Comparison of ENCODE assay signal across 8 cellular contexts in the genomic region with DNA sequence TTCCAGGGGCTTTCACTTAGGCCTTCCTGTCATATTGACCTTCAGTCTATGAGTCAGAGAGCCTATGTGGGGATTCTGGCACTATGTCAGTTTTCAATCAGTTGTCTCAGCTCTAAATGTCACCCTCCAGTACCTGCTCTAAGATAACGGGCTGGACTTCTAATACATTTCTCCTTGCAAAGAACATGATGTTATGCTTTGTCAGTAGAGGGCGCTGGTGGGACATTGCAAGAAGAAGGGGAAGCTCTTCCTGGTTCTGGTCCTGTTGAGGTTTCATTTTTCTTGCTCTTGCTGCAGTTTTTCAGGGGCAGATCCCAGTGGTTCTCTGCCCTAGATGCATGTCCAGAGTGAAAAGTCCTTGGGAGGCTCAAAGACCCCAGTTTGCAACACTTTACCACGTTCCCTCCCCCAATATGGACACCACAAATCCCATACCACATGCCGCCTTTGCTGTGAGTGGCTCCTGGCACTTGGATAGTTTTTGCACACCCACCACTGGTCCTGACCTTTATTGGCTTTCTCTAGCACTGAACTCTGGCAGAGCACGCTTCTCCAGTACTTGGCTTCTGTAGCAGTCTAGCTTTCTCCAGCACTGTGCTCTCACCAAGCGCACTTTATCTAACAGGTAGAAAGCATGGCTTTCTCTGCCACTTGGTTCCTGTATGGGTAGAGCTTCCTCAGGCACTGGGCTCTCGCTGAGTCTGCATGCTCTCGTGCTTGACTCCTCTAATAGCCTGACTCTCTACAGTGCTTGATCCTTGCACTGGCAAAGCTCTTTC. TPM values are rescaled to one million over a fixed set of nuclear protein-coding genes. Genes with fewer than 3 reads are reported as not detected.
A peak's percentile ranks its signal among the peaks of the same experiment; 100 is the strongest.
DNase-seq lines count a peak whose midpoint lies in the region; ATAC-seq and TF ChIP-seq lines count a peak whose summit lies in the region.

No MANE protein-coding gene starts in this region.

- 30 to 41% (median 39%) methylated on average over 8 of the region's 8 CpGs for whole genome bisulfite sequencing in spleen, 5 donors

- H3K27ac Mint-ChIP-seq in CD4-positive, alpha-beta memory T cell: peak overlapping the region in 6 of 7 donors; percentile 6 to 81 (median 74)

- peaks cover 6% of the 10 kb centered on the region for H3K4me1 ChIP-seq in CD4-positive, alpha-beta memory T cell (ENCODE audit: insufficient read depth, low read length)
- peaks cover 6 to 17% (median 11%) of the 10 kb centered on the region in 6 donors for H3K4me1 ChIP-seq in spleen

- POLR2A ChIA-PET in CD4-positive, alpha-beta memory T cell (lab: Charles Lee; ENCODE audit: partially characterized antibody): interaction anchor here (0.6 to 3.7 kb wide), 16 partner anchors 28 to 235 kb away, joined by 3 to 50 read pairs (median 5); partner anchors contain the start of genes FBXL19, PHKG2, SETD1A and ZNF689

- no peaks in the 10 kb centered on the region for H3K9me3 Mint-ChIP-seq in CD4-positive, alpha-beta memory T cell

- no peaks in the 10 kb centered on the region for H3K36me3 Mint-ChIP-seq in CD4-positive, alpha-beta memory T cell

- peak overlapping the region; percentile 31 to 72 (median 58) for H3K4me3 Mint-ChIP-seq in CD4-positive, alpha-beta memory T cell

- in situ Hi-C loops in brain microvascular endothelial cell (cut with HindIII; ENCODE audit: low pct_ligation_motif_present, low sequenced_read_pairs): no loop called here

- peak; percentile 90 for TF ChIP-seq CTCF in brain microvascular endothelial cell (IDR thresholded peaks at IDR 0.05; ENCODE audit: low read depth, low read length, missing control alignments)
- TF ChIP-seq CTCF in spleen (IDR thresholded peaks at IDR 0.05 in 8 of 11, conservative IDR thresholded peaks at IDR 0.05 in 3 of 11): peak; percentile 68 to 93 (median 83)

- TF ChIP-seq POLR2A in spleen (IDR thresholded peaks at IDR 0.05): no peak

- H3K4me3 ChIP-seq in CD4-positive, alpha-beta memory T cell (ENCODE audit: low read length in 2 of 2): peak overlapping the region in 1 of 2 donors; percentile 0
- H3K4me3 ChIP-seq in brain microvascular endothelial cell (ENCODE audit: low read depth, low read length) (no peak overlapping the region), spleen (peak overlapping the region in 4 of 8 donors; percentile 16 to 49 (median 20))

- no peaks in the 10 kb centered on the region for H3K9me3 ChIP-seq in CD4-positive, alpha-beta memory T cell (ENCODE audit: control insufficient read depth in 1 of 2, low read length in 2 of 2)
- no peaks in the 10 kb centered on the region for H3K9me3 ChIP-seq in spleen

- DNase-seq in CD4-positive, alpha-beta memory T cell: peak; percentile 82 to 88 (median 85)
- peak; percentile 86 for DNase-seq in HCEC 1CT
- peak; percentile 74 for DNase-seq in NCI-H2107 treated with DMSO at 0.1 percent for 48 hours (lab: John Stamatoyannopoulos, UW; ENCODE audit: unreplicated experiment)
- DNase-seq in UCSD-AML1 (lab: John Stamatoyannopoulos, UW; ENCODE audit: unreplicated experiment): peak; percentile 55
- peak; percentile 74 for DNase-seq in brain microvascular endothelial cell
- peak; percentile 91 for DNase-seq in iPS-NIHi7 (ENCODE audit: extremely low spot score)
- no peak for DNase-seq in spleen

- H3K4me1 Mint-ChIP-seq in CD4-positive, alpha-beta memory T cell: peaks cover 6 to 11% (median 10%) of the 10 kb centered on the region in 4 donors

- no peak overlapping the region for H3K27ac ChIP-seq in CD4-positive, alpha-beta memory T cell (ENCODE audit: low read depth, low read length)
- no peak overlapping the region for H3K27ac ChIP-seq in brain microvascular endothelial cell
- H3K27ac ChIP-seq in spleen: peak overlapping the region in 7 of 8 donors; percentile 2 to 72 (median 47)

- CTCF ChIA-PET in CD4-positive, alpha-beta memory T cell (lab: Charles Lee; ENCODE audit: partially characterized antibody): interaction anchor here (0.6 to 6.5 kb wide), 35 partner anchors 8 to 1024 kb away, joined by 3 to 124 read pairs (median 5); partner anchors contain the start of genes BCL7C, CTF1, FBXL19 and HSD3B7

- H3K36me3 ChIP-seq in CD4-positive, alpha-beta memory T cell (ENCODE audit: insufficient read depth, low read length): no peaks in the 10 kb centered on the region
- H3K36me3 ChIP-seq in brain microvascular endothelial cell (replicated peaks): no peaks in the 10 kb centered on the region
- H3K36me3 ChIP-seq in spleen: no peaks in the 10 kb centered on the region

- ATAC-seq in GM18868 (IDR thresholded peaks at IDR 0.05; ENCODE audit: unreplicated experiment): no peak

- intact Hi-C loops in CD4-positive, alpha-beta memory T cell (cut with micrococcal nuclease): loop anchor here (1.0 to 10.0 kb wide), 3 partner anchors 57 to 1020 kb away; no protein-coding TSS in a partner anchor
- intact Hi-C loops in spleen (cut with DNase I; ENCODE audit: low total_unique reads): loop anchor here (2.0 to 10.0 kb wide), 2 partner anchors 60 to 76 kb away; partner anchors contain the start of gene ZNF629

- H3K27me3 Mint-ChIP-seq in CD4-positive, alpha-beta memory T cell: no peaks in the 10 kb centered on the region

- no peaks in the 10 kb centered on the region for H3K27me3 ChIP-seq in CD4-positive, alpha-beta memory T cell (ENCODE audit: insufficient read depth, low read length)
- H3K27me3 ChIP-seq in brain microvascular endothelial cell (replicated peaks) (no peaks in the 10 kb centered on the region), spleen (replicated peaks in 1 of 7) (no peaks in the 10 kb centered on the region)

RNA-seq across cellular contexts. Expression of gene BCL7C, which starts 49.0 kb away (rescaled TPM):
- total RNA-seq in CD4-positive, alpha-beta memory T cell: 10 to 100 TPM; 25.5 to 27.3 TPM
- polyA plus RNA-seq in CD4-positive, alpha-beta memory T cell: 10 to 100 TPM; 45.4 to 53.1 TPM
- 10 to 100 TPM; 15.5 to 24.3 (median 21.6) TPM for total RNA-seq in spleen
- 10 to 100 TPM; 35.6 to 38.7 (median 37.8) TPM for polyA plus RNA-seq in spleen

RNA-seq across cellular contexts. Expression of gene CTF1, which starts 51.6 kb away (rescaled TPM):
- under 1 TPM; 0.19 to 0.26 TPM for total RNA-seq in CD4-positive, alpha-beta memory T cell
- not detected for polyA plus RNA-seq in CD4-positive, alpha-beta memory T cell
- 1 to 10 TPM in 5 of 7 donors, under 1 TPM in 1, not detected in 1; 0.68 to 3.3 (median 1.4) TPM for total RNA-seq in spleen
- 1 to 10 TPM in 2 of 3 donors, under 1 TPM in 1; 0.61 to 1.3 (median 1.1) TPM for polyA plus RNA-seq in spleen

RNA-seq across cellular contexts. Expression of gene ZNF629, which starts 57.9 kb away (rescaled TPM):
- 1 to 10 TPM; 4.7 to 5.4 TPM for total RNA-seq in CD4-positive, alpha-beta memory T cell
- under 1 TPM; 0.07 to 0.94 TPM for polyA plus RNA-seq in CD4-positive, alpha-beta memory T cell
- total RNA-seq in spleen: 10 to 100 TPM in 5 of 7 donors, 1 to 10 TPM in 2; 7.6 to 13.9 (median 12.5) TPM
- 1 to 10 TPM; 1.3 to 3.1 (median 1.7) TPM for polyA plus RNA-seq in spleen

Comparison
In these comparisons a context has a peak if more than half of its experiments do, and no peak if none do; other contexts are left out.
1. H3K27ac ChIP-seq: peak in spleen (7 of 8); none in CD4-positive, alpha-beta memory T cell (single experiment) and brain microvascular endothelial cell (single experiment).